15 cellular contexts compared by ENCODE assay signal in the genomic region with DNA sequence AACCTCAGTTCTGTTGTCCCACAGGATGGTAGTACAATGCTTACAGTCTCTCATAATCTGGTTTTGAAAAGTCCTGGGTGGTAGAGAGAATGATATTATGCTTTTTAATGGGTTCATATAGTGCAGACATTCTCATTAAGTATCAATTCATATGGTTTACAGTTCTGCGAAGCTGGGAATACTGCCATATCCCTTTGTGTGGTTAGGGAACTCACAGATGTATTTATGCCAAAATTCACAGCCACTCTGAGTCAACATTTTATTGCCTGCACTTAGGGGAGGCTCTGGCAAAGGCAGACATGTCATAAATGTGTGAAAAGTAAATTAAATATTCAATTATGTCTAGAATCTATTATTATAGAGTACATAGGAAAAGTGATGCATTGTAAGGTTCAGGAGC.
DNase-seq lines count a peak whose midpoint lies in the region; ATAC-seq and TF ChIP-seq lines count a peak whose summit lies in the region.
"Had no signal": no experiment of that assay in that cellular context is flagged by ENCODE, and none has a peak within 500 bp of the region (broad histone marks: within the 10 kb centered on the region; RNA-seq: fewer than 3 reads in every experiment).

No MANE protein-coding gene starts in this region.

- H3K9me3 Mint-ChIP-seq in mesothelial cell of epicardium: no peaks in the 10 kb centered on the region
- H3K9me3 Mint-ChIP-seq: dendritic cell treated with granulocyte-macrophage colony-stimulating factor and Interleukin-4, amounts not matched to agents 40 ng/mL and 50 ng/mL, for 4 days; H9 had no signal

- H3K4me3 Mint-ChIP-seq in mesothelial cell of epicardium: no peak overlapping the region
- H3K4me3 Mint-ChIP-seq: activated naive CD8-positive, alpha-beta T cell; dendritic cell treated with granulocyte-macrophage colony-stimulating factor and Interleukin-4, amounts not matched to agents 40 ng/mL and 50 ng/mL, for 4 days; H9 had no signal

- no peaks in the 10 kb centered on the region for H3K4me1 Mint-ChIP-seq in mesothelial cell of epicardium
- H3K4me1 Mint-ChIP-seq: H9 had no signal

- H3K36me3 Mint-ChIP-seq in mesothelial cell of epicardium: no peaks in the 10 kb centered on the region
- H3K36me3 Mint-ChIP-seq: activated naive CD8-positive, alpha-beta T cell had no signal

- no peak for TF ChIP-seq CTCF in mesothelial cell of epicardium (IDR thresholded peaks at IDR 0.05; ENCODE audit: unreplicated experiment)

- peak; percentile 51 for DNase-seq in NCI-H345 (lab: John Stamatoyannopoulos, UW)
- DNase-seq in NCI-H345 treated with DMSO at 0.1 percent for 48 hours (lab: John Stamatoyannopoulos, UW; ENCODE audit: unreplicated experiment): no peak
- DNase-seq in NCI-H2029 (lab: John Stamatoyannopoulos, UW): peak; percentile 47
- peak; percentile 70 for DNase-seq in astrocyte of the hippocampus (ENCODE audit: low read depth, low spot score)
- DNase-seq in glomerular visceral epithelial cell (ENCODE audit: extremely low spot score): no peak
- no peak for DNase-seq in mesothelial cell of epicardium (ENCODE audit: low spot score in 2 of 2, unreplicated experiment in 2 of 2)
- no peak for DNase-seq in NCI-H1048 (lab: John Stamatoyannopoulos, UW)
- DNase-seq: activated T-cell treated with anti-CD3 and anti-CD28 coated beads, Interleukin-2, amount 50 U/mL, for 48 hours; DMS53; H9; NCI-H510A treated with DMSO at 0.1 percent for 48 hours had no signal

- no peak overlapping the region for H3K27ac Mint-ChIP-seq in mesothelial cell of epicardium
- H3K27ac Mint-ChIP-seq: activated naive CD8-positive, alpha-beta T cell; dendritic cell treated with granulocyte-macrophage colony-stimulating factor and Interleukin-4, amounts not matched to agents 40 ng/mL and 50 ng/mL, for 4 days; H9 had no signal

- no peaks in the 10 kb centered on the region for H3K27me3 Mint-ChIP-seq in mesothelial cell of epicardium (ENCODE audit: low read depth)
- H3K27me3 Mint-ChIP-seq: activated naive CD8-positive, alpha-beta T cell; dendritic cell treated with granulocyte-macrophage colony-stimulating factor and Interleukin-4, amounts not matched to agents 40 ng/mL and 50 ng/mL, for 4 days had no signal

- no peak for ATAC-seq in HG03025 (IDR thresholded peaks at IDR 0.05; ENCODE audit: low FRiP score, unreplicated experiment)
- ATAC-seq: A549 had no signal

Comparison
In these comparisons a context has a peak if more than half of its experiments do, and no peak if none do; other contexts are left out.
1. DNase-seq: peak in NCI-H345 (single experiment), NCI-H2029 (single experiment) and astrocyte of the hippocampus (single experiment); none in NCI-H345 treated with DMSO at 0.1 percent for 48 hours (single experiment), glomerular visceral epithelial cell (single experiment), mesothelial cell of epicardium (0 of 2) and NCI-H1048 (single experiment).